ENCODE assay signal across 8 cellular contexts in the genomic region with DNA sequence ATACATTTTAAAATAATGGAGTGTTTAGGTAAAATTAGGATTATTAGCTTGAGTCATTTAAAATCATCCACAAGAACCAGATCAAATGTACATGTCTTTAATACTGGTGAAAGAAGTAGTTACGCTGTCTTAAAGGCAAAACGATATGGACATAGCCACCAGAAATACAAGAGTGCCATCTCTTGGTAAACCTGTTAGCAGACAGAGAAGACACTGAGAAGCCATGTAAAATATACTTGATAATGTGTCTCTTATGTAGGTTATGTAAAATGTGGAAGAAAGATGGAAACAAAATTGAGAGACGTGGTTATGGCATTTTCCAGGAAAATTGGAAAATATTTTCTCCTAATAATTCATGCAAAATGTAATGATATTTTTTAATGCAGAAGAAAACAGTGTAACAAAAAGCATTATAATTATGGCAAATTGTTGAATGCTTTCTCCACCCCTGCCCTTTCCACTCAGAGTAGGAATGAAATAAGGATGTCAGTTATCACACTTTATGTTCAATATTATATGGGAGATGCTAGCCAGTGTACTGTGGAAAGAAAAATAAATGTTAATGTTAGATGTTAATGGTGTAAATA. TPM values are rescaled to one million over a fixed set of nuclear protein-coding genes. Genes with fewer than 3 reads are reported as not detected.
DNase-seq lines count a peak whose midpoint lies in the region; ATAC-seq, FAIRE-seq and TF ChIP-seq lines count a peak whose summit lies in the region.

No MANE protein-coding gene starts in this region.

- H3K27me3 ChIP-seq in bronchial epithelial cell (ENCODE audit: control insufficient read depth, insufficient read depth, low read length), result no peaks in the 10 kb centered on the region

- no peaks in the 10 kb centered on the region for H3K4me1 Mint-ChIP-seq in nephron
- H3K4me1 Mint-ChIP-seq in activated T-cell treated with anti-CD3 and anti-CD28 coated beads, Interleukin-2, amount 50 U/mL, for 24 hours (ENCODE audit: low read depth), result peaks cover 21% of the 10 kb centered on the region

- H3K27me3 Mint-ChIP-seq in nephron (ENCODE audit: low read depth), result peaks cover 3% of the 10 kb centered on the region
- H3K27me3 Mint-ChIP-seq in activated T-cell treated with anti-CD3 and anti-CD28 coated beads, Interleukin-2, amount 50 U/mL, for 24 hours, result peaks cover 3% of the 10 kb centered on the region

- no peak for TF ChIP-seq POLR2A in GM12891 (IDR thresholded peaks at IDR 0.05; ENCODE audit: low read depth, low read length)

- no peak overlapping the region for H3K4me3 Mint-ChIP-seq in nephron
- no peak overlapping the region for H3K4me3 Mint-ChIP-seq in activated T-cell treated with anti-CD3 and anti-CD28 coated beads, Interleukin-2, amount 50 U/mL, for 24 hours

- no peaks in the 10 kb centered on the region for H3K36me3 Mint-ChIP-seq in nephron (ENCODE audit: low read depth)
- no peaks in the 10 kb centered on the region for H3K36me3 Mint-ChIP-seq in activated T-cell treated with anti-CD3 and anti-CD28 coated beads, Interleukin-2, amount 50 U/mL, for 24 hours (ENCODE audit: low read depth)

- H3K9me3 Mint-ChIP-seq in nephron, result peaks cover 6% of the 10 kb centered on the region
- peaks cover 8% of the 10 kb centered on the region for H3K9me3 Mint-ChIP-seq in activated T-cell treated with anti-CD3 and anti-CD28 coated beads, Interleukin-2, amount 50 U/mL, for 24 hours

- ATAC-seq in HG03521 (IDR thresholded peaks at IDR 0.05; ENCODE audit: unreplicated experiment), result no peak

- DNase-seq in AG10803 (ENCODE audit: low read depth) (peak; percentile 57), GM12891 (ENCODE audit: insufficient read length, low spot score) (no peak), NCI-H526 treated with DMSO at 0.1 percent for 48 hours (lab: John Stamatoyannopoulos, UW) (peak; percentile 18), bronchial epithelial cell (ENCODE audit: low read depth) (peak; percentile 57)
- no peak for DNase-seq in activated T-cell treated with anti-CD3 and anti-CD28 coated beads, Interleukin-2, amount 50 U/mL, for 24 hours
- DNase-seq in stimulated activated CD4-positive, alpha-beta T cell treated with anti-CD3 and anti-CD28 coated beads, Interleukin-15, amount 100 ng/mL, for 24 hours, result no peak

- TF ChIP-seq CTCF in AG10803 (conservative IDR thresholded peaks at IDR 0.05; ENCODE audit: low read length), result peak; percentile 63
- TF ChIP-seq CTCF in bronchial epithelial cell (IDR thresholded peaks at IDR 0.05; ENCODE audit: insufficient read depth, low read length, severe bottlenecking), result peak; percentile 45
- TF ChIP-seq CTCF in nephron (IDR thresholded peaks at IDR 0.05; ENCODE audit: unreplicated experiment in 3 of 3), result peak; percentile 53 to 64 (median 59)

- H3K4me3 ChIP-seq in AG10803 (ENCODE audit: low read length) (no peak overlapping the region), bronchial epithelial cell (ENCODE audit: low read depth, low read length) (no peak overlapping the region)

- H3K27ac Mint-ChIP-seq in nephron, result no peak overlapping the region
- H3K27ac Mint-ChIP-seq in activated T-cell treated with anti-CD3 and anti-CD28 coated beads, Interleukin-2, amount 50 U/mL, for 24 hours, result no peak overlapping the region

- FAIRE-seq in GM12891 (lab: Jason Lieb, UNC) (peak; percentile 50), bronchial epithelial cell (lab: Jason Lieb, UNC) (no peak)

- no peaks in the 10 kb centered on the region for H3K36me3 ChIP-seq in bronchial epithelial cell (ENCODE audit: control insufficient read depth, insufficient read depth, low read length)

TF ChIP-seq in GM12891, 5 proteins besides CTCF, POLR2A, EP300 and RAD21:
- no peak for TF ChIP-seq POLR2AphosphoS5 (IDR thresholded peaks at IDR 0.05; ENCODE audit: low read depth, low read length)
- TF ChIP-seq PAX5 (IDR thresholded peaks at IDR 0.05; ENCODE audit: insufficient read depth, low read length, severe bottlenecking), result no peak
- TF ChIP-seq TAF1 (IDR thresholded peaks at IDR 0.05; ENCODE audit: low read depth, low read length), result no peak
- TF ChIP-seq POU2F2 (IDR thresholded peaks at IDR 0.05; ENCODE audit: low read depth, low read length), result no peak
- no peak for TF ChIP-seq SPI1 (IDR thresholded peaks at IDR 0.05; ENCODE audit: low read depth, low read length)

RNA-seq across cellular contexts. Expression of a gene that starts 12.2 kb away (rescaled TPM):
- not detected for polyA plus RNA-seq in GM12891 (2012; ENCODE audit: low read depth, missing spikeins)
- not detected in 2 replicates for total RNA-seq in bronchial epithelial cell

RNA-seq across cellular contexts. Expression of a gene that starts 19.9 kb away (rescaled TPM):
- polyA plus RNA-seq in GM12891 (2012; ENCODE audit: low read depth, missing spikeins), result 6.0 TPM
- 2.9 and 4.2 TPM in 2 replicates for total RNA-seq in bronchial epithelial cell

Comparison
In these comparisons a context has a peak if more than half of its experiments do, and no peak if none do; other contexts are left out.
1. DNase-seq: peak in AG10803 (single experiment), NCI-H526 treated with DMSO at 0.1 percent for 48 hours (single experiment) and bronchial epithelial cell (single experiment); none in GM12891 (single experiment), activated T-cell treated with anti-CD3 and anti-CD28 coated beads, Interleukin-2, amount 50 U/mL, for 24 hours (single experiment) and stimulated activated CD4-positive, alpha-beta T cell treated with anti-CD3 and anti-CD28 coated beads, Interleukin-15, amount 100 ng/mL, for 24 hours (single experiment).
2. Peak in every context shown above with its lines, with median percentiles within 50 percentile points of each other: CTCF ChIP-seq.